9 cellular contexts compared by ENCODE assay signal in genomic region chr12:31118347-31118830, GRCh38. TPM values are rescaled to one million over a fixed set of nuclear protein-coding genes. Genes with fewer than 3 reads are reported as not detected.
DNase-seq lines count a peak whose midpoint lies in the region; ATAC-seq and TF ChIP-seq lines count a peak whose summit lies in the region.
"Had no signal": no experiment of that assay in that cellular context is flagged by ENCODE, and none has a peak within 500 bp of the region (broad histone marks: within the 10 kb centered on the region; RNA-seq: fewer than 3 reads in every experiment).

No MANE protein-coding gene starts in this region.

- H3K9me2 ChIP-seq in MM.1S (replicated peaks; ENCODE audit: insufficient read depth, low read length): no peaks in the 10 kb centered on the region

- H3K36me3 Mint-ChIP-seq in activated T-helper 17 cell treated with anti-CD3 and anti-CD28 coated beads, Interleukin-2, amount 50 U/mL, for 72 hours (ENCODE audit: low read depth): no peaks in the 10 kb centered on the region

- peaks cover 3% of the 10 kb centered on the region for H3K27me3 Mint-ChIP-seq in activated T-helper 17 cell treated with anti-CD3 and anti-CD28 coated beads, Interleukin-2, amount 50 U/mL, for 72 hours

- TF ChIP-seq CTCF in MM.1S (IDR thresholded peaks at IDR 0.05; ENCODE audit: low read length): no peak
- TF ChIP-seq CTCF in testis (IDR thresholded peaks at IDR 0.05): no peak

- H3K4me3 ChIP-seq in MM.1S (ENCODE audit: low read length) (peak overlapping the region; percentile 65), testis (peak overlapping the region; percentile 23 to 31)

- no peaks in the 10 kb centered on the region for H3F3A ChIP-seq in MM.1S (ENCODE audit: insufficient read depth, low read length)

- H3K9ac ChIP-seq in MM.1S (ENCODE audit: low read length): peak overlapping the region; percentile 41; the same call in 1 of the 2 replicates

- H3K36me3 ChIP-seq in MM.1S (replicated peaks; ENCODE audit: insufficient read depth, low read length) (no peaks in the 10 kb centered on the region), testis (ENCODE audit: low read depth, missing control alignments) (no peaks in the 10 kb centered on the region)

- peak; percentile 31 for ATAC-seq in activated T-helper 17 cell treated with anti-CD3 and anti-CD28 coated beads, Interleukin-2, amount 50 U/mL, for 72 hours (replicated peaks)
- ATAC-seq in HG02642 (IDR thresholded peaks at IDR 0.05; ENCODE audit: poor library complexity, unreplicated experiment) (no peak), HG03097 (IDR thresholded peaks at IDR 0.05; ENCODE audit: low FRiP score, unreplicated experiment) (no peak)

- H3K4me3 Mint-ChIP-seq in activated T-helper 17 cell treated with anti-CD3 and anti-CD28 coated beads, Interleukin-2, amount 50 U/mL, for 72 hours: peak overlapping the region; percentile 48

- no peaks in the 10 kb centered on the region for H3K4me1 Mint-ChIP-seq in activated T-helper 17 cell treated with anti-CD3 and anti-CD28 coated beads, Interleukin-2, amount 50 U/mL, for 72 hours

- H3K4me2 ChIP-seq in MM.1S (ENCODE audit: low read depth, low read length): peak overlapping the region; percentile 76

- intact Hi-C loops in testis (cut with DNase I; ENCODE audit: low total_unique reads): no loop called here

- no peaks in the 10 kb centered on the region for H3K9me3 Mint-ChIP-seq in activated T-helper 17 cell treated with anti-CD3 and anti-CD28 coated beads, Interleukin-2, amount 50 U/mL, for 72 hours

- H2AFZ ChIP-seq in MM.1S (ENCODE audit: low read length): peak overlapping the region; percentile 53; the same call in 1 of the 2 replicates

- 4 to 49% methylated on average over 5 to 23 of the region's 26 CpGs for WGBS in testis, 2 donors

- TF ChIP-seq POLR2A in testis (IDR thresholded peaks at IDR 0.05): no peak

- H3K4me1 ChIP-seq in MM.1S (ENCODE audit: low read length): no peaks in the 10 kb centered on the region
- peaks cover 21% of the 10 kb centered on the region for H3K4me1 ChIP-seq in testis

- H3K27me3 ChIP-seq in MM.1S (replicated peaks; ENCODE audit: insufficient read depth, low read length) (no peaks in the 10 kb centered on the region), testis (no peaks in the 10 kb centered on the region)

- no peaks in the 10 kb centered on the region for H3K79me2 ChIP-seq in MM.1S (ENCODE audit: low read length)

- H3K27ac Mint-ChIP-seq in activated T-helper 17 cell treated with anti-CD3 and anti-CD28 coated beads, Interleukin-2, amount 50 U/mL, for 72 hours: no peak overlapping the region

- DNase-seq in Daoy (ENCODE audit: low read depth) (peak; percentile 56), MM.1S (no peak), iPS-NIHi7 (ENCODE audit: extremely low spot score) (peak; percentile 27), testis (no peak)
- DNase-seq in effector CD4-positive, alpha-beta T cell: no peak
- DNase-seq: IMR-90 had no signal

- H3K27ac ChIP-seq in MM.1S (ENCODE audit: low read length) (no peak overlapping the region), testis (no peak overlapping the region)

- H3K9me3 ChIP-seq in MM.1S (replicated peaks; ENCODE audit: insufficient read depth, low read length): no peaks in the 10 kb centered on the region
- no peaks in the 10 kb centered on the region for H3K9me3 ChIP-seq in testis

- H4K20me1 ChIP-seq in MM.1S (ENCODE audit: insufficient read depth, low read length): no peaks in the 10 kb centered on the region

RNA-seq across cellular contexts. Expression of gene DDX11, which starts 44.7 kb away (rescaled TPM):
- 36.1 and 36.8 TPM in 2 replicates for total RNA-seq in Daoy (2014; rRNA removed; shearing (Covaris generic))
- total RNA-seq in activated T-helper 17 cell treated with anti-CD3 and anti-CD28 coated beads, Interleukin-2, amount 50 U/mL, for 72 hours: 100 to 1,000 TPM; 147 to 149 TPM
- 10 to 100 TPM; 49.6 to 63.1 TPM for total RNA-seq in testis
- polyA plus RNA-seq in testis (ENCODE audit: insufficient read depth, low read depth, low replicate concordance): 19.7 TPM

Comparison
In these comparisons a context has a peak if more than half of its experiments do, and no peak if none do; other contexts are left out.
1. DNase-seq: peak in Daoy (single experiment) and iPS-NIHi7 (single experiment); none in MM.1S (single experiment), testis (single experiment) and effector CD4-positive, alpha-beta T cell (single experiment).